20 cellular contexts compared by ENCODE assay signal in the genomic region with DNA sequence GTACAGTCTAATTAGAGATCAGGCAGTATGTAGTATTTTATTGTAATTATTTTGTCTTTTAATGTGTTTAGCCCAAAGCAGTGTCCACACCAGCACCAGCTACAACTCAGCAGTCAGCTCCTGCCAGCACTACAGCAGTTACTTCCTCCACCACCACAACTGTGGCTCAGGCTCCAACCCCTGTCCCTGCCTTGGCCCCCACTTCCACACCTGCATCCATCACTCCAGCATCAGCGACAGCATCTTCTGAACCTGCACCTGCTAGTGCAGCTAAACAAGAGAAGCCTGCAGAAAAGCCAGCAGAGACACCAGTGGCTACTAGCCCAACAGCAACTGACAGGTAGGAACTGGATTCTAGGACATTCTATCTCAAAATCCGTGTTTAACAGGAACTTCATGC.
"Had no signal": no experiment of that assay in that cellular context is flagged by ENCODE, and none has a peak within 500 bp of the region (broad histone marks: within the 10 kb centered on the region; RNA-seq: fewer than 3 reads in every experiment).

No MANE protein-coding gene starts in this region.

- FAIRE-seq: colon, pancreas had no signal

- DNase-seq: dermis blood vessel endothelial cell; esophagus squamous epithelium; foreskin fibroblast; left colon; occipital lobe; retina; spleen; stimulated activated CD4-positive, alpha-beta T cell treated with anti-CD3 and anti-CD28 coated beads, Interleukin-15, amount 100 ng/mL, for 24 hours; stimulated activated CD4-positive, alpha-beta T cell treated with anti-CD3 and anti-CD28 coated beads, Interleukin-1b, Interleukin-23, amount 100 ng/mL, for 48 hours; stimulated activated CD4-positive, alpha-beta T cell treated with anti-CD3 and anti-CD28 coated beads, Interleukin-4, amount 100 ng/mL, for 24 hours; tibial artery; upper lobe of right lung had no signal

- H3K27ac Mint-ChIP-seq: natural killer cell treated with Interleukin-12 subunit alpha and Interleukin-12 subunit beta and Interleukin-15 and Interleukin-18, amount 100 ng/mL, for 72 hours; stimulated activated memory B cell treated with anti-CD40 and anti-IgM and Interleukin-4, amounts not matched to agents 10 μg/mL and 1 μg/mL and 100 μg/mL, for 72 hours; stimulated activated naive CD8-positive, alpha-beta T cell treated with anti-CD3 and anti-CD28 coated beads, Interleukin-15, Interleukin-2, amounts not matched to agents 100 ng/mL and 50 ng/mL, for 24 hours had no signal

- H3K27ac ChIP-seq: esophagus squamous epithelium, pancreas, prostate gland, spleen, tibial artery, upper lobe of right lung, vagina had no signal

- H3K9me3 ChIP-seq: esophagus squamous epithelium, pancreas, prostate gland, spleen, tibial artery, upper lobe of right lung, vagina had no signal

- H3K27me3 ChIP-seq: esophagus squamous epithelium, pancreas, spleen, tibial artery, upper lobe of right lung, vagina had no signal

- H3K4me1 ChIP-seq: esophagus squamous epithelium, prostate gland, upper lobe of right lung, vagina had no signal

- H3K27me3 Mint-ChIP-seq: natural killer cell treated with Interleukin-12 subunit alpha and Interleukin-12 subunit beta and Interleukin-15 and Interleukin-18, amount 100 ng/mL, for 72 hours; stimulated activated memory B cell treated with anti-CD40 and anti-IgM and Interleukin-4, amounts not matched to agents 10 μg/mL and 1 μg/mL and 100 μg/mL, for 72 hours; stimulated activated naive CD8-positive, alpha-beta T cell treated with anti-CD3 and anti-CD28 coated beads, Interleukin-15, Interleukin-2, amounts not matched to agents 100 ng/mL and 50 ng/mL, for 24 hours had no signal

- ATAC-seq: left colon; natural killer cell treated with Interleukin-12 subunit alpha and Interleukin-12 subunit beta and Interleukin-15 and Interleukin-18, amount 100 ng/mL, for 72 hours; pancreas; sciatic nerve; stimulated activated memory B cell treated with anti-CD40 and anti-IgM and Interleukin-4, amounts not matched to agents 10 μg/mL and 1 μg/mL and 100 μg/mL, for 72 hours; upper lobe of right lung had no signal

- H3K4me3 ChIP-seq: esophagus squamous epithelium, pancreas, prostate gland, spleen, tibial artery, upper lobe of right lung, vagina had no signal

- H3K9me3 Mint-ChIP-seq: natural killer cell treated with Interleukin-12 subunit alpha and Interleukin-12 subunit beta and Interleukin-15 and Interleukin-18, amount 100 ng/mL, for 72 hours; stimulated activated memory B cell treated with anti-CD40 and anti-IgM and Interleukin-4, amounts not matched to agents 10 μg/mL and 1 μg/mL and 100 μg/mL, for 72 hours; stimulated activated naive CD8-positive, alpha-beta T cell treated with anti-CD3 and anti-CD28 coated beads, Interleukin-15, Interleukin-2, amounts not matched to agents 100 ng/mL and 50 ng/mL, for 24 hours had no signal

- H3K4me3 Mint-ChIP-seq: natural killer cell treated with Interleukin-12 subunit alpha and Interleukin-12 subunit beta and Interleukin-15 and Interleukin-18, amount 100 ng/mL, for 72 hours; stimulated activated memory B cell treated with anti-CD40 and anti-IgM and Interleukin-4, amounts not matched to agents 10 μg/mL and 1 μg/mL and 100 μg/mL, for 72 hours; stimulated activated naive CD8-positive, alpha-beta T cell treated with anti-CD3 and anti-CD28 coated beads, Interleukin-15, Interleukin-2, amounts not matched to agents 100 ng/mL and 50 ng/mL, for 24 hours had no signal
